In genomic region chr22:31097539-31097938, GRCh38 we compare ENCODE assay signal across 6 cellular contexts. TPM values are rescaled to one million over a fixed set of nuclear protein-coding genes. Genes with fewer than 3 reads are reported as not detected.
"Had no signal": no experiment of that assay in that cellular context is flagged by ENCODE, and none has a peak within 500 bp of the region (broad histone marks: within the 10 kb centered on the region; RNA-seq: fewer than 3 reads in every experiment).

No MANE protein-coding gene starts in this region.

RNA-seq across cellular contexts. Expression of gene INPP5J, which starts 25.2 kb away (rescaled TPM):
- total RNA-seq: activated CD4-positive, alpha-beta memory T cell treated with anti-CD3 and anti-CD28 coated beads, Interleukin-2, amount 10 ng/mL, durations not matched to agents 7 days and 5 days; T-helper 1 cell treated with Interleukin-12 subunit alpha and Interleukin-12 subunit beta and Interleukin-4 antibody, amounts not matched to agents 30 ng/mL and 1 ng/mL, for 36 hours; T-helper 2 cell treated with Interferon-gamma antibody and Interleukin-4, amounts not matched to agents 100 ng/mL and 5 ng/mL, for 36 hours had no signal

RNA-seq across cellular contexts. Expression of gene PLA2G3, which starts 42.8 kb away (rescaled TPM):
- total RNA-seq: activated CD4-positive, alpha-beta memory T cell treated with anti-CD3 and anti-CD28 coated beads, Interleukin-2, amount 10 ng/mL, durations not matched to agents 7 days and 5 days; activated CD8-positive, alpha-beta memory T cell treated with anti-CD3 and anti-CD28 coated beads, Interleukin-2, amount 10 ng/mL, durations not matched to agents 7 days and 5 days; LHCN-M2; NCI-H460; T-helper 1 cell treated with Interleukin-12 subunit alpha and Interleukin-12 subunit beta and Interleukin-4 antibody, amounts not matched to agents 30 ng/mL and 1 ng/mL, for 36 hours; T-helper 2 cell treated with Interferon-gamma antibody and Interleukin-4, amounts not matched to agents 100 ng/mL and 5 ng/mL, for 36 hours had no signal
